ENCODE assay signal across 3 cellular contexts in genomic region chr12:109277255-109277898, GRCh38.
TF ChIP-seq lines count a peak whose summit lies in the region.

No MANE protein-coding gene starts in this region.

TF ChIP-seq in A549, 52 proteins besides CTCF, POLR2A, EP300 and RAD21:
- TF ChIP-seq FOSL2 (IDR thresholded peaks at IDR 0.05) (no peak), FOSL2 (CRISPR knock-in tag; IDR thresholded peaks at IDR 0.05) (no peak), KDM1A (IDR thresholded peaks at IDR 0.05; ENCODE audit: low read depth) (0 out of 2 replicates have a peak, but pooled peaks have one; percentile 62)

TF ChIP-seq in HEK293, 187 proteins besides CTCF, POLR2A, EP300 and RAD21:
- no peak for TF ChIP-seq ZNF707 (tag by site-specific recombination; IDR thresholded peaks at IDR 0.05)
- no peak for TF ChIP-seq ZBTB1 (tag by site-specific recombination; IDR thresholded peaks at IDR 0.05)
- TF ChIP-seq KLF9 (tag by site-specific recombination; IDR thresholded peaks at IDR 0.05; ENCODE audit: low read depth) = 0 out of 2 replicates have a peak, but pooled peaks have one; percentile 23
- 0 out of 2 replicates have a peak, but pooled peaks have one; percentile 38 for TF ChIP-seq ZNF639 (tag by site-specific recombination; IDR thresholded peaks at IDR 0.05)

TF ChIP-seq in HepG2, 621 proteins besides CTCF, POLR2A, EP300 and RAD21:
- TF ChIP-seq ZNF501 (CRISPR knock-in tag; IDR thresholded peaks at IDR 0.05) = no peak
- TF ChIP-seq ATF3 (CRISPR knock-in tag; IDR thresholded peaks at IDR 0.05) = no peak
- TF ChIP-seq IKZF1 (IDR thresholded peaks at IDR 0.05) = no peak
- no peak for TF ChIP-seq ISL2 (CRISPR knock-in tag; IDR thresholded peaks at IDR 0.05)
- peak; percentile 79 for TF ChIP-seq CHD4 (IDR thresholded peaks at IDR 0.05; ENCODE audit: borderline replicate concordance, low read length)
- no peak for TF ChIP-seq ATF7 (IDR thresholded peaks at IDR 0.05)
- TF ChIP-seq ATF7 (CRISPR knock-in tag; IDR thresholded peaks at IDR 0.05) = peak; percentile 88; the same call in 1 of the 2 replicates
- no peak for TF ChIP-seq THAP8 (CRISPR knock-in tag; IDR thresholded peaks at IDR 0.05; ENCODE audit: borderline replicate concordance)
- TF ChIP-seq ZBTB20 (CRISPR knock-in tag; IDR thresholded peaks at IDR 0.05; ENCODE audit: borderline replicate concordance, low read depth) = no peak
- TF ChIP-seq ZFP41 (CRISPR knock-in tag; IDR thresholded peaks at IDR 0.05; ENCODE audit: borderline replicate concordance) = no peak
- no peak for TF ChIP-seq IRF9 (CRISPR knock-in tag; IDR thresholded peaks at IDR 0.05; ENCODE audit: borderline replicate concordance)
- TF ChIP-seq ZNF431 (CRISPR knock-in tag; IDR thresholded peaks at IDR 0.05; ENCODE audit: borderline replicate concordance, low read depth) = no peak
- 0 out of 2 replicates have a peak, but pooled peaks have one; percentile 9 for TF ChIP-seq ZNF350 (CRISPR knock-in tag; IDR thresholded peaks at IDR 0.05; ENCODE audit: borderline replicate concordance, low read depth)
- TF ChIP-seq ZMAT5 (CRISPR knock-in tag; IDR thresholded peaks at IDR 0.05; ENCODE audit: borderline replicate concordance, low read depth) = no peak
- no peak for TF ChIP-seq KDM1A (CRISPR knock-in tag; IDR thresholded peaks at IDR 0.05)
- TF ChIP-seq ZNF296 (CRISPR knock-in tag; conservative IDR thresholded peaks at IDR 0.05) = no peak
- no peak for TF ChIP-seq SMAD3 (CRISPR knock-in tag; IDR thresholded peaks at IDR 0.05)
- TF ChIP-seq HNF4G (IDR thresholded peaks at IDR 0.05; ENCODE audit: borderline replicate concordance, low read depth, low read length) = no peak
- 0 out of 2 replicates have a peak, but pooled peaks have one; percentile 12 for TF ChIP-seq HNF4G (CRISPR knock-in tag; IDR thresholded peaks at IDR 0.05; ENCODE audit: borderline replicate concordance, low read depth)
- TF ChIP-seq PCBP2 (optimal IDR thresholded peaks at IDR 0.05; ENCODE audit: low read depth, low read length, poor library complexity, severe bottlenecking) = no peak
- TF ChIP-seq GFI1 (CRISPR knock-in tag; IDR thresholded peaks at IDR 0.05; ENCODE audit: borderline replicate concordance) = no peak
- TF ChIP-seq DNMT1 (CRISPR knock-in tag; IDR thresholded peaks at IDR 0.05) = no peak
- peak; percentile 95 for TF ChIP-seq ZNF629 (CRISPR knock-in tag; conservative IDR thresholded peaks at IDR 0.05)
- no peak for TF ChIP-seq DNMT3B (CRISPR knock-in tag; conservative IDR thresholded peaks at IDR 0.05)
- TF ChIP-seq ARID2 (CRISPR knock-in tag; IDR thresholded peaks at IDR 0.05; ENCODE audit: borderline replicate concordance) = 0 out of 2 replicates have a peak, but pooled peaks have one; percentile 18
